Comparison of ENCODE assay signal across 1 cellular context in the genomic region with DNA sequence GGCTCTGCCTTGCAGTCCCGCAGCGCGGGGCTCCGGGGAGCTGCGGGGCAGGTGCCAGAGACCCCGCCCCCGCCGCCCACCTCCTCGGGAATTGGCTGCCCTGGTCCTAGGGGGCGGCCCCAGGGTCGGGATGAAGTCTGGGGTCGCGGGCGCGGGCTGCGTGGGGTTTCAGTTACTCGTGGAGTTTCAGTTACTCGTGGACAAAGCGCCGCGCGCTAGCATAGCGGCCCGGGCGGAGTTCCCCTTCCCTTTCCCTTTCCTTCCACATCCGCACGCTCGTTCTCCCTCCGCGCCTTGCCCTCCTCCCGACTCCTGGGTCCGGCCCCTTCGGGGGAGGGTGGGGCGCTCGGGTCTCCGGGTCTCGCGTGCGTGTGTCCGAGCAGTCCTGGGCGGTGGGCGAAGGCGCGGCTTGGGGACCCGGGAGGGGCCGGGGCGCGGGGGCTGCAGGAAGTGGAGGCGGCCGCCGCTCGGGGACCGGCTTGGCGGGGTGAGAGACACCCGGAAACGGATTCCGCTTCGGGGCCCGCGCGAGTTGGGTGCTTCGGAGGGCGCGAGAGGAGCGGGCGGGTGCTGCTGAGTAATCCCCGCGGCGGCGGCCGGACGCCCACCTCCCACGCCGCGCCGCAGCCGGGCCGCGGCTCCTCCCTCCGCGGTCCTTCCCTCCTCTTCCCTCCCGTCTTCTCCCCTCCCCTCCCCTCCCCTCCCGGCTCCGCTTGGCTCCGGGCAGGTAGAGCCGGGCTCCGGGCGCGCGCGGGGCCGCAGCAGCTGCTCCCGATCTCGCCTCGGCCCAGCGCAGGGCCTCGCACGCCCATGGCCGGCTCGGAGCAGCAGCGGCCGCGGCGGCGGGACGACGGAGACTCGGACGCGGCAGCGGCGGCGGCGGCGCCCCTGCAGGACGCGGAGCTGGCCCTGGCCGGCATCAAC.
A peak's percentile ranks its signal among the peaks of the same experiment; 100 is the strongest.
TF ChIP-seq lines count a peak whose summit lies in the region.

A gene (plus strand): TSS at position 693 of the 924 bp plus-strand sequence. CDS start 118 bp downstream, at position 811.

TF ChIP-seq in WTC11, 78 proteins besides CTCF, POLR2A, EP300 and RAD21 (continued from another document):
- TF ChIP-seq, protein P1, sequence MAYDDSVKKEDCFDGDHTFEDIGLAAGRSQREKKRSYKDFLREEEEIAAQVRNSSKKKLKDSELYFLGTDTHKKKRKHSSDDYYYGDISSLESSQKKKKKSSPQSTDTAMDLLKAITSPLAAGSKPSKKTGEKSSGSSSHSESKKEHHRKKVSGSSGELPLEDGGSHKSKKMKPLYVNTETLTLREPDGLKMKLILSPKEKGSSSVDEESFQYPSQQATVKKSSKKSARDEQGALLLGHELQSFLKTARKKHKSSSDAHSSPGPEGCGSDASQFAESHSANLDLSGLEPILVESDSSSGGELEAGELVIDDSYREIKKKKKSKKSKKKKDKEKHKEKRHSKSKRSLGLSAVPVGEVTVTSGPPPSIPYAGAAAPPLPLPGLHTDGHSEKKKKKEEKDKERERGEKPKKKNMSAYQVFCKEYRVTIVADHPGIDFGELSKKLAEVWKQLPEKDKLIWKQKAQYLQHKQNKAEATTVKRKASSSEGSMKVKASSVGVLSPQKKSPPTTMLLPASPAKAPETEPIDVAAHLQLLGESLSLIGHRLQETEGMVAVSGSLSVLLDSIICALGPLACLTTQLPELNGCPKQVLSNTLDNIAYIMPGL (CRISPR knock-in tag; IDR thresholded peaks at IDR 0.05): peak; percentile 46; the same call in 1 of the 2 replicates
- TF ChIP-seq FOXP1 (CRISPR knock-in tag; IDR thresholded peaks at IDR 0.05; ENCODE audit: borderline replicate concordance): peak; percentile 71
